In the genomic region with DNA sequence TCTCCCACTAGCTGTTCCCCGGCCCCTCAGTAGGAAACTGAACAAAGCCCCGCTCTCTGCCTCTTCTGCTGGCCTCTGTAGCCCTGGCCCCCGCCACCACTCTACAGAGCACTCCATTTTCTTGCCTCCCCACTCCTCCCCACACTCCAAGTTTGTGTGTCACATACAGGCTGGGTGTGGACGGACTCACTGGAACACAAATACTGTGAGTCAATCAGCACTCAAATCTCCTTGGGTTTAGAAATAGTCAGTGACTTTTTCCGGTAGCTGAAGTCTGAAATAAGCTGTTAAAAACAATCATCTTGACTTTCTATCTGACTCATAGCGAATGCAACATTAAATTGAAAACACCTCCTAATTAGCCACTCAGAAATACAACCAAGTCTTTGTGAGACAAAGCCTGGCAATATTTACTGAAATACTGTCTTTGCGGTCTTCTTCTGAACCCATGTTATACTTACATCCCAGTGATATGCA, we compare ENCODE assay signal across 10 cellular contexts.
DNase-seq lines count a peak whose midpoint lies in the region; ATAC-seq and TF ChIP-seq lines count a peak whose summit lies in the region.
"Had no signal": no experiment of that assay in that cellular context is flagged by ENCODE, and none has a peak within 500 bp of the region (broad histone marks: within the 10 kb centered on the region; RNA-seq: fewer than 3 reads in every experiment).

No MANE protein-coding gene starts in this region.

- no peak overlapping the region for H3K27ac Mint-ChIP-seq in effector memory CD8-positive, alpha-beta T cell
- H3K27ac Mint-ChIP-seq in endodermal cell, result no peak overlapping the region

- no peak overlapping the region for H3K4me3 ChIP-seq in colonic mucosa
- H3K4me3 ChIP-seq in mucosa of descending colon, result no peak overlapping the region
- H3K4me3 ChIP-seq in endodermal cell (ENCODE audit: low read length), result no peak overlapping the region
- H3K4me3 ChIP-seq: BLaER1 treated with 17β-estradiol and CSF1 and Interleukin-3, amounts not matched to agents 10 nM and 100 nM had no signal

- H3K4me1 ChIP-seq in colonic mucosa, result no peaks in the 10 kb centered on the region
- H3K4me1 ChIP-seq in mucosa of descending colon (ENCODE audit: low read depth), result no peaks in the 10 kb centered on the region
- peaks cover 42% of the 10 kb centered on the region for H3K4me1 ChIP-seq in endodermal cell (ENCODE audit: control insufficient read depth, insufficient read depth, low read length)

- H3K27ac ChIP-seq in colonic mucosa (peak overlapping the region; percentile 62), endodermal cell (ENCODE audit: low read depth, low read length) (no peak overlapping the region)

- intact Hi-C loops in colonic mucosa (cut with DNase I) (no loop called here), mucosa of descending colon (cut with DNase I, micrococcal nuclease) (no loop called here), posterior vena cava (cut with DNase I) (no loop called here)

- WGBS in endodermal cell (ENCODE audit: insufficient coverage in 1 of 2, insufficient read length in 1 of 2), 2 experiments, result 94% methylated on average over 4 to 7 of the region's 7 CpGs

- H3K36me3 ChIP-seq in colonic mucosa (no peaks in the 10 kb centered on the region), mucosa of descending colon (ENCODE audit: low read depth) (no peaks in the 10 kb centered on the region), endodermal cell (ENCODE audit: control insufficient read depth, insufficient read depth, low read length) (peaks cover 22% of the 10 kb centered on the region)

- DNase-seq in AG08395 (ENCODE audit: low spot score), result peak; percentile 62
- DNase-seq in colonic mucosa, result no peak
- no peak for DNase-seq in mucosa of descending colon
- DNase-seq in effector memory CD8-positive, alpha-beta T cell, result no peak
- no peak for DNase-seq in NCI-H2029 treated with DMSO at 0.1 percent for 48 hours (lab: John Stamatoyannopoulos, UW)
- DNase-seq in endodermal cell, result no peak
- no peak for DNase-seq in posterior vena cava (ENCODE audit: low spot score)
- DNase-seq: NCI-H1417 had no signal

- no peak overlapping the region for H3K4me3 Mint-ChIP-seq in effector memory CD8-positive, alpha-beta T cell
- H3K4me3 Mint-ChIP-seq in endodermal cell, result no peak overlapping the region

- TF ChIP-seq CTCF in colonic mucosa (IDR thresholded peaks at IDR 0.05) (no peak), mucosa of descending colon (IDR thresholded peaks at IDR 0.05) (no peak), endodermal cell (conservative IDR thresholded peaks at IDR 0.05) (no peak)

- H3K9me3 Mint-ChIP-seq in effector memory CD8-positive, alpha-beta T cell, result no peaks in the 10 kb centered on the region
- no peaks in the 10 kb centered on the region for H3K9me3 Mint-ChIP-seq in endodermal cell

- peak; percentile 49 for ATAC-seq in HG02759 (IDR thresholded peaks at IDR 0.05; ENCODE audit: unreplicated experiment)
- peak; percentile 54 for ATAC-seq in mucosa of descending colon
- ATAC-seq in effector memory CD8-positive, alpha-beta T cell (replicated peaks), result no peak

- H3K9ac ChIP-seq in colonic mucosa (ENCODE audit: low read depth in 2 of 2, low read length in 2 of 2) (no peak overlapping the region), endodermal cell (ENCODE audit: extremely low read depth, low read length, poor library complexity, severe bottlenecking) (no peak overlapping the region)

- H3K4me1 Mint-ChIP-seq in effector memory CD8-positive, alpha-beta T cell (ENCODE audit: low read depth in 2 of 2), result peaks cover 0 to 2% of the 10 kb centered on the region in 2 donors
- H3K4me1 Mint-ChIP-seq in endodermal cell, result peaks cover 72% of the 10 kb centered on the region

- H3K36me3 Mint-ChIP-seq in effector memory CD8-positive, alpha-beta T cell (ENCODE audit: insufficient read depth), result no peaks in the 10 kb centered on the region
- H3K36me3 Mint-ChIP-seq in endodermal cell (ENCODE audit: low read depth), result peaks cover 32% of the 10 kb centered on the region

- H3K27me3 ChIP-seq in colonic mucosa, result no peaks in the 10 kb centered on the region
- no peaks in the 10 kb centered on the region for H3K27me3 ChIP-seq in endodermal cell (ENCODE audit: control insufficient read depth, insufficient read depth, low read length, poor library complexity, severe bottlenecking)
- H3K27me3 ChIP-seq: BLaER1 treated with 17β-estradiol and CSF1 and Interleukin-3, amounts not matched to agents 10 nM and 100 nM had no signal

- H3K27me3 Mint-ChIP-seq in effector memory CD8-positive, alpha-beta T cell, result peaks cover 29 to 48% of the 10 kb centered on the region in 2 donors
- H3K27me3 Mint-ChIP-seq in endodermal cell (ENCODE audit: insufficient read depth), result no peaks in the 10 kb centered on the region

- no peaks in the 10 kb centered on the region for H3K9me3 ChIP-seq in colonic mucosa
- no peaks in the 10 kb centered on the region for H3K9me3 ChIP-seq in mucosa of descending colon
- no peaks in the 10 kb centered on the region for H3K9me3 ChIP-seq in endodermal cell (ENCODE audit: control insufficient read depth, low read length)
- H3K9me3 ChIP-seq: BLaER1 treated with 17β-estradiol and CSF1 and Interleukin-3, amounts not matched to agents 10 nM and 100 nM had no signal
